ENCODE assay signal across 17 cellular contexts in genomic region chr12:10285919-10286318, GRCh38. TPM values are rescaled to one million over a fixed set of nuclear protein-coding genes. Genes with fewer than 3 reads are reported as not detected.
DNase-seq lines count a peak whose midpoint lies in the region; ATAC-seq, FAIRE-seq and TF ChIP-seq lines count a peak whose summit lies in the region.
"Had no signal": no experiment of that assay in that cellular context is flagged by ENCODE, and none has a peak within 500 bp of the region (broad histone marks: within the 10 kb centered on the region; RNA-seq: fewer than 3 reads in every experiment).

No MANE protein-coding gene starts in this region.

- TF ChIP-seq CTCF in right lobe of liver (IDR thresholded peaks at IDR 0.05), result no peak
- no peak for TF ChIP-seq CTCF in HepG2 (CRISPR knock-in tag; IDR thresholded peaks at IDR 0.05)
- no peak for TF ChIP-seq CTCF in mucosa of descending colon (IDR thresholded peaks at IDR 0.05)
- no peak for TF ChIP-seq CTCF in transverse colon (IDR thresholded peaks at IDR 0.05)

- no peak for FAIRE-seq in HepG2 (lab: Jason Lieb, UNC)
- FAIRE-seq: RCC 7860 had no signal

- H3K27me3 ChIP-seq in right lobe of liver, result no peaks in the 10 kb centered on the region
- no peaks in the 10 kb centered on the region for H3K27me3 ChIP-seq in HepG2 (ENCODE audit: control insufficient read depth in 1 of 2, insufficient read depth in 2 of 2, low read length in 2 of 2)
- H3K27me3 ChIP-seq in transverse colon, result no peaks in the 10 kb centered on the region
- H3K27me3 ChIP-seq: tibial nerve had no signal

- TF ChIP-seq RAD21 in HepG2 (CRISPR knock-in tag; IDR thresholded peaks at IDR 0.05), result no peak

- POLR2A ChIA-PET in HepG2 (lab: Yijun Ruan, JAX), result no interaction called here
- POLR2A ChIA-PET in activated CD4-positive, alpha-beta memory T cell treated with anti-CD3 and anti-CD28 coated beads, Interleukin-2, amount 10 ng/mL, durations not matched to agents 7 days and 5 days (lab: Charles Lee), result no interaction called here

- no peaks in the 10 kb centered on the region for H3K79me2 ChIP-seq in HepG2 (ENCODE audit: insufficient read depth, low read length)

- H3K4me2 ChIP-seq in HepG2 (ENCODE audit: low read depth, low read length), result no peak overlapping the region

- no peak overlapping the region for H3K9ac ChIP-seq in HepG2 (ENCODE audit: insufficient read depth, low read depth, low read length)

- H3K36me3 Mint-ChIP-seq in activated CD4-positive, alpha-beta memory T cell treated with anti-CD3 and anti-CD28 coated beads, Interleukin-2, amount 10 ng/mL, durations not matched to agents 7 days and 5 days (ENCODE audit: low read depth), result no peaks in the 10 kb centered on the region

- intact Hi-C loops in right lobe of liver (cut with DNase I), result no loop called here
- intact Hi-C loops in HepG2 (cut with micrococcal nuclease; ENCODE audit: unreplicated experiment), result no loop called here
- intact Hi-C loops in mucosa of descending colon (cut with DNase I, micrococcal nuclease), result no loop called here
- intact Hi-C loops in transverse colon (cut with DNase I; ENCODE audit: low total_unique reads), result no loop called here

- 64% methylated on average over 6 of the region's 6 CpGs for WGBS in right lobe of liver (ENCODE audit: insufficient coverage, low coverage, low lambda C conversion rate, missing lambda C conversion rate)
- 19% methylated on average over 6 of the region's 6 CpGs for WGBS in HepG2 (ENCODE audit: low lambda C conversion rate)
- WGBS in transverse colon (ENCODE audit: low coverage in 1 of 2), 2 donors, result 34 to 63% methylated on average over 3 to 6 of the region's 6 CpGs

- no peak overlapping the region for H2AFZ ChIP-seq in HepG2 (ENCODE audit: low read length)

- CTCF ChIA-PET in HepG2 (lab: Yijun Ruan, JAX; ENCODE audit: low intra/inter-chr PET ratio, low total read pairs), result no interaction called here
- CTCF ChIA-PET in activated CD4-positive, alpha-beta memory T cell treated with anti-CD3 and anti-CD28 coated beads, Interleukin-2, amount 10 ng/mL, durations not matched to agents 7 days and 5 days (lab: Charles Lee), result no interaction called here

- no peaks in the 10 kb centered on the region for H4K20me1 ChIP-seq in HepG2 (ENCODE audit: insufficient read depth, low read length)

- no peak overlapping the region for H3K4me3 ChIP-seq in right lobe of liver
- no peak overlapping the region for H3K4me3 ChIP-seq in HepG2 (replicated peaks in 1 of 3; ENCODE audit: insufficient read depth in 1 of 3, low read depth in 2 of 3, low read length in 3 of 3)
- no peak overlapping the region for H3K4me3 ChIP-seq in mucosa of descending colon
- no peak overlapping the region for H3K4me3 ChIP-seq in transverse colon
- H3K4me3 ChIP-seq: tibial nerve had no signal

- in situ Hi-C loops in HepG2 (cut with HindIII; ENCODE audit: extremely low pct_ligation_motif_present, low pct_unique_long_range_greater_than_20kb), result no loop called here
- in situ Hi-C loops in transverse colon (cut with MboI; ENCODE audit: low pct_ligation_motif_present in 1 of 4, low pct_unique_long_range_greater_than_20kb in 1 of 4, low sequenced_read_pairs in 3 of 4), result no loop called here

- no peak for DNase-seq in right lobe of liver
- DNase-seq in HepG2 (ENCODE audit: low spot score), result no peak
- peak; percentile 22 for DNase-seq in activated CD4-positive, alpha-beta memory T cell treated with anti-CD3 and anti-CD28 coated beads, Interleukin-2, amount 10 ng/mL, durations not matched to agents 7 days and 5 days
- DNase-seq in mucosa of descending colon, result no peak
- DNase-seq in transverse colon, result peak; percentile 8
- DNase-seq in NCI-H146 treated with DMSO at 0.1 percent for 48 hours (lab: John Stamatoyannopoulos, UW; ENCODE audit: unreplicated experiment), result no peak
- DNase-seq: hypothalamus, NCI-H1694 treated with DMSO at 0.1 percent for 48 hours, NCI-H510A had no signal

- no peaks in the 10 kb centered on the region for H3K9me3 Mint-ChIP-seq in activated CD4-positive, alpha-beta memory T cell treated with anti-CD3 and anti-CD28 coated beads, Interleukin-2, amount 10 ng/mL, durations not matched to agents 7 days and 5 days
- H3K9me3 Mint-ChIP-seq: activated T-helper 1 cell treated with anti-CD3 and anti-CD28 coated beads, Interleukin-12 subunit alpha, Interleukin-12 subunit beta, Interleukin-2, Interleukin-4 antibody, amounts not matched to agents 30 ng/mL and 10 ng/mL and 1 ng/mL, durations not matched to agents 14 hours and 24 hours and 36 hours had no signal

- TF ChIP-seq POLR2A in right lobe of liver (IDR thresholded peaks at IDR 0.05), result no peak
- TF ChIP-seq POLR2A in HepG2 (IDR thresholded peaks at IDR 0.05; ENCODE audit: insufficient read depth in 1 of 2, low read depth in 2 of 2, low read length in 2 of 2), result no peak
- no peak for TF ChIP-seq POLR2A in transverse colon (IDR thresholded peaks at IDR 0.05)

- H3K27ac ChIP-seq in right lobe of liver (no peak overlapping the region), HepG2 (ENCODE audit: extremely low read length, insufficient read depth, low read length) (no peak overlapping the region), transverse colon (no peak overlapping the region)
- H3K27ac ChIP-seq: tibial nerve, VCaP had no signal

- H3K4me1 ChIP-seq in right lobe of liver, result no peaks in the 10 kb centered on the region
- H3K4me1 ChIP-seq in HepG2 (ENCODE audit: insufficient read depth, low read length), result no peaks in the 10 kb centered on the region
- no peaks in the 10 kb centered on the region for H3K4me1 ChIP-seq in mucosa of descending colon (ENCODE audit: low read depth)
- no peaks in the 10 kb centered on the region for H3K4me1 ChIP-seq in transverse colon
- H3K4me1 ChIP-seq: tibial nerve had no signal

- BruUV-seq in HepG2 (replicated peaks; lab: Mats Ljungman, UMichigan), result no TSS peak

- H3K9me3 ChIP-seq in right lobe of liver (no peaks in the 10 kb centered on the region), HepG2 (ENCODE audit: low read length) (no peaks in the 10 kb centered on the region), mucosa of descending colon (no peaks in the 10 kb centered on the region), transverse colon (no peaks in the 10 kb centered on the region)
- H3K9me3 ChIP-seq: tibial nerve had no signal

- no peak overlapping the region for H3K4me3 Mint-ChIP-seq in activated CD4-positive, alpha-beta memory T cell treated with anti-CD3 and anti-CD28 coated beads, Interleukin-2, amount 10 ng/mL, durations not matched to agents 7 days and 5 days
- H3K4me3 Mint-ChIP-seq: activated T-helper 1 cell treated with anti-CD3 and anti-CD28 coated beads, Interleukin-12 subunit alpha, Interleukin-12 subunit beta, Interleukin-2, Interleukin-4 antibody, amounts not matched to agents 30 ng/mL and 10 ng/mL and 1 ng/mL, durations not matched to agents 14 hours and 24 hours and 36 hours had no signal

- H3K27me3 Mint-ChIP-seq in activated CD4-positive, alpha-beta memory T cell treated with anti-CD3 and anti-CD28 coated beads, Interleukin-2, amount 10 ng/mL, durations not matched to agents 7 days and 5 days, result peaks cover 20% of the 10 kb centered on the region

- TF ChIP-seq EP300 in HepG2 (IDR thresholded peaks at IDR 0.05; ENCODE audit: low read depth in 2 of 2, low read length in 2 of 2) (no peak), HepG2 (CRISPR knock-in tag; IDR thresholded peaks at IDR 0.05; ENCODE audit: borderline replicate concordance) (no peak), transverse colon (IDR thresholded peaks at IDR 0.05; ENCODE audit: low read depth) (no peak)

- peak in 3 of 4 donors; percentile 18 to 54 (median 40) for ATAC-seq in right lobe of liver
- no peak for ATAC-seq in HepG2
- ATAC-seq in mucosa of descending colon, result peak; percentile 45
- no peak for ATAC-seq in HG03175 (IDR thresholded peaks at IDR 0.05; ENCODE audit: unreplicated experiment)
- ATAC-seq in GM19328 (IDR thresholded peaks at IDR 0.05; ENCODE audit: unreplicated experiment), result no peak

- no peak overlapping the region for H3K27ac Mint-ChIP-seq in activated CD4-positive, alpha-beta memory T cell treated with anti-CD3 and anti-CD28 coated beads, Interleukin-2, amount 10 ng/mL, durations not matched to agents 7 days and 5 days
- H3K27ac Mint-ChIP-seq: activated T-helper 1 cell treated with anti-CD3 and anti-CD28 coated beads, Interleukin-12 subunit alpha, Interleukin-12 subunit beta, Interleukin-2, Interleukin-4 antibody, amounts not matched to agents 30 ng/mL and 10 ng/mL and 1 ng/mL, durations not matched to agents 14 hours and 24 hours and 36 hours had no signal

- peaks cover 9% of the 10 kb centered on the region for H3K4me1 Mint-ChIP-seq in activated CD4-positive, alpha-beta memory T cell treated with anti-CD3 and anti-CD28 coated beads, Interleukin-2, amount 10 ng/mL, durations not matched to agents 7 days and 5 days

- no peaks in the 10 kb centered on the region for H3K36me3 ChIP-seq in right lobe of liver
- no peaks in the 10 kb centered on the region for H3K36me3 ChIP-seq in HepG2 (replicated peaks in 1 of 2; ENCODE audit: control insufficient read depth in 1 of 2, insufficient read depth in 2 of 2, low read length in 2 of 2)
- H3K36me3 ChIP-seq in mucosa of descending colon (ENCODE audit: low read depth), result no peaks in the 10 kb centered on the region
- H3K36me3 ChIP-seq in transverse colon, result no peaks in the 10 kb centered on the region
- H3K36me3 ChIP-seq: tibial nerve had no signal

RNA-seq across cellular contexts. Expression of gene KLRD1, which starts 21.8 kb away (rescaled TPM):
- total RNA-seq in right lobe of liver (1 to 10 TPM in 3 of 6 experiments, under 1 TPM in 3; 0.68 to 2.3 (median 1.1) TPM), HepG2 (2016; rRNA removed; fragmentation: Illumina TruSeq; extraction: Trizol) (not detected in 2 replicates), mucosa of descending colon (1 to 10 TPM; 2.3 to 3.7 (median 3.6) TPM), transverse colon (1 to 10 TPM in 3 of 4 donors, under 1 TPM in 1; 0.20 to 8.6 (median 2.6) TPM)
- not detected in 2 replicates for total RNA-seq in HepG2 (2016; cell fraction: cytosol; rRNA removed; fragmentation: Illumina TruSeq; extraction: Trizol; ENCODE audit: low read depth)
- not detected in 2 replicates for total RNA-seq in HepG2 (2016; cell fraction: insoluble cytoplasmic fraction; rRNA removed; fragmentation: Illumina TruSeq; extraction: Trizol)
- not detected in 2 replicates for total RNA-seq in HepG2 (2016; cell fraction: membrane; rRNA removed; fragmentation: Illumina TruSeq; extraction: Trizol)
- not detected in 2 replicates for total RNA-seq in HepG2 (2016; cell fraction: nucleus; rRNA removed; fragmentation: Illumina TruSeq; extraction: Trizol)
- polyA plus RNA-seq in HepG2 (2011; rRNA removed), result 0.01 TPM in 2 replicates
- 0.01 TPM in 1 of 2 replicates, not detected in the other for polyA plus RNA-seq in HepG2 (2011; cell fraction: cytosol; rRNA removed)
- 0.02 TPM in 1 of 2 replicates, not detected in the other for polyA plus RNA-seq in HepG2 (2011; cell fraction: nucleus; rRNA removed)
- polyA plus RNA-seq in HepG2 (2012), result 0.08 TPM in 1 of 2 replicates, not detected in the other
- not detected in 2 replicates for polyA plus RNA-seq in HepG2 (2016; cell fraction: cytosol; fragmentation: Illumina TruSeq; extraction: Trizol; ENCODE audit: low read depth)
- not detected in 2 replicates for polyA plus RNA-seq in HepG2 (2016; cell fraction: insoluble cytoplasmic fraction; fragmentation: Illumina TruSeq; extraction: Trizol; ENCODE audit: low read depth)
- not detected in 2 replicates for polyA plus RNA-seq in HepG2 (2016; cell fraction: membrane; fragmentation: Illumina TruSeq; extraction: Trizol; ENCODE audit: low read depth)
- polyA plus RNA-seq in HepG2 (2016; cell fraction: nucleus; fragmentation: Illumina TruSeq; extraction: Trizol; ENCODE audit: insufficient read depth, low read depth), result not detected in 2 replicates
- 0.02 TPM in 1 of 2 replicates, not detected in the other for polyA minus RNA-seq in HepG2 (2011; rRNA and poly(A)+ RNA removed; ENCODE audit: low replicate concordance)
- polyA minus RNA-seq in HepG2 (2011; cell fraction: cytosol; rRNA and poly(A)+ RNA removed), result not detected in 2 replicates
- 0.26 and 0.37 TPM in 2 replicates for polyA minus RNA-seq in HepG2 (2011; cell fraction: nucleus; rRNA and poly(A)+ RNA removed)
- 1 to 10 TPM in 1 of 2 experiments, under 1 TPM in 1; 0.65 to 1.1 TPM for total RNA-seq in activated CD4-positive, alpha-beta memory T cell treated with anti-CD3 and anti-CD28 coated beads, Interleukin-2, amount 10 ng/mL, durations not matched to agents 7 days and 5 days
- total RNA-seq: G401, HT1080 had no signal

Comparison
In these comparisons a context has a peak if more than half of its experiments do, and no peak if none do; other contexts are left out.
1. ATAC-seq: peak in right lobe of liver (3 of 4) and mucosa of descending colon (single experiment); none in HepG2 (single experiment), HG03175 (single experiment) and GM19328 (single experiment).
2. DNase-seq: peak in activated CD4-positive, alpha-beta memory T cell treated with anti-CD3 and anti-CD28 coated beads, Interleukin-2, amount 10 ng/mL, durations not matched to agents 7 days and 5 days (single experiment) and transverse colon (single experiment); none in right lobe of liver (0 of 3), HepG2 (single experiment), mucosa of descending colon (0 of 3) and NCI-H146 treated with DMSO at 0.1 percent for 48 hours (single experiment).